In genomic region chr13:106919093-106919492, GRCh38 we compare ENCODE assay signal across 9 cellular contexts.
A peak's percentile ranks its signal among the peaks of the same experiment; 100 is the strongest.
DNase-seq lines count a peak whose midpoint lies in the region; ATAC-seq and TF ChIP-seq lines count a peak whose summit lies in the region.
"Had no signal": no experiment of that assay in that cellular context is flagged by ENCODE, and none has a peak within 500 bp of the region (broad histone marks: within the 10 kb centered on the region; RNA-seq: fewer than 3 reads in every experiment).

No MANE protein-coding gene starts in this region.

- H3K27ac Mint-ChIP-seq in natural killer cell, result no peak overlapping the region
- no peak overlapping the region for H3K27ac Mint-ChIP-seq in natural killer cell treated with Interleukin-12 subunit alpha and Interleukin-12 subunit beta and Interleukin-15 and Interleukin-18, amount 100 ng/mL, for 72 hours

- no peaks in the 10 kb centered on the region for H3K27me3 ChIP-seq in aorta (ENCODE audit: control insufficient read depth in 1 of 2, insufficient read depth in 2 of 2, low read length in 1 of 2)

- H3K4me1 ChIP-seq in aorta (ENCODE audit: control insufficient read depth in 1 of 2, insufficient read depth in 2 of 2, low read length in 2 of 2), result no peaks in the 10 kb centered on the region

- no peaks in the 10 kb centered on the region for H3K36me3 Mint-ChIP-seq in natural killer cell
- no peaks in the 10 kb centered on the region for H3K36me3 Mint-ChIP-seq in natural killer cell treated with Interleukin-12 subunit alpha and Interleukin-12 subunit beta and Interleukin-15 and Interleukin-18, amount 100 ng/mL, for 72 hours

- no peaks in the 10 kb centered on the region for H3K9me3 ChIP-seq in aorta (ENCODE audit: control insufficient read depth, low read length)

- H3K27ac ChIP-seq in aorta (ENCODE audit: low read depth in 1 of 2, low read length in 2 of 2), result peak overlapping the region; percentile 80 to 89

- H3K27me3 Mint-ChIP-seq in natural killer cell (ENCODE audit: low read depth in 2 of 2), result peaks cover 8 to 23% of the 10 kb centered on the region in 2 donors
- peaks cover 16 to 34% of the 10 kb centered on the region in 2 donors for H3K27me3 Mint-ChIP-seq in natural killer cell treated with Interleukin-12 subunit alpha and Interleukin-12 subunit beta and Interleukin-15 and Interleukin-18, amount 100 ng/mL, for 72 hours

- no peak for TF ChIP-seq CTCF in natural killer cell (IDR thresholded peaks at IDR 0.05)

- H3K4me3 ChIP-seq in aorta (ENCODE audit: low read length in 2 of 2), result no peak overlapping the region

- peaks cover 7% of the 10 kb centered on the region in 2 donors for H3K4me1 Mint-ChIP-seq in natural killer cell
- peaks cover 0 to 3% of the 10 kb centered on the region in 2 donors for H3K4me1 Mint-ChIP-seq in natural killer cell treated with Interleukin-12 subunit alpha and Interleukin-12 subunit beta and Interleukin-15 and Interleukin-18, amount 100 ng/mL, for 72 hours (ENCODE audit: low read depth in 2 of 2)

- H3K4me3 Mint-ChIP-seq in natural killer cell, result peak overlapping the region; percentile 40
- no peak overlapping the region for H3K4me3 Mint-ChIP-seq in natural killer cell treated with Interleukin-12 subunit alpha and Interleukin-12 subunit beta and Interleukin-15 and Interleukin-18, amount 100 ng/mL, for 72 hours

- 5 to 6% methylated on average over 7 of the region's 7 CpGs for WGBS in aorta, 2 donors

- H3K36me3 ChIP-seq in aorta (ENCODE audit: control insufficient read depth in 1 of 2, insufficient read depth in 2 of 2, low read length in 1 of 2), result no peaks in the 10 kb centered on the region

- intact Hi-C loops in natural killer cell (cut with micrococcal nuclease) (no loop called here), aorta (cut with DNase I) (loop anchor here (5.0 to 10.0 kb wide), 8 partner anchors 52 to 547 kb away; partner anchors contain the start of genes ARGLU1 (in 2 of the 2) and EFNB2 (in 2 of the 2))

- ATAC-seq in natural killer cell (no peak), aorta (ENCODE audit: low FRiP score) (no peak)
- ATAC-seq in natural killer cell treated with Interleukin-12 subunit alpha and Interleukin-12 subunit beta and Interleukin-15 and Interleukin-18, amount 100 ng/mL, for 72 hours, result no peak
- ATAC-seq: sciatic nerve had no signal

- H3K9me3 Mint-ChIP-seq in natural killer cell, result no peaks in the 10 kb centered on the region
- no peaks in the 10 kb centered on the region for H3K9me3 Mint-ChIP-seq in natural killer cell treated with Interleukin-12 subunit alpha and Interleukin-12 subunit beta and Interleukin-15 and Interleukin-18, amount 100 ng/mL, for 72 hours

- no peak for DNase-seq in natural killer cell
- DNase-seq in natural killer cell treated with Interleukin-12 subunit alpha and Interleukin-12 subunit beta and Interleukin-15 and Interleukin-18, amount 100 ng/mL, for 72 hours (ENCODE audit: low spot score), result no peak
- DNase-seq in OCI-M1 (lab: John Stamatoyannopoulos, UW), result peak; percentile 12
- DNase-seq in iris pigment epithelial cell (ENCODE audit: low read depth), result peak; percentile 9
- DNase-seq in aorta, result no peak
- DNase-seq in SHP77 treated with DMSO at 0.1 percent for 48 hours (lab: John Stamatoyannopoulos, UW), result no peak
- DNase-seq in HuH-7.5 (ENCODE audit: low spot score), result no peak
- DNase-seq in activated effector memory CD4-positive, alpha-beta T cell treated with Interleukin-2 at 50 U/mL for 16 hours, result no peak

Comparison
In these comparisons a context has a peak if more than half of its experiments do, and no peak if none do; other contexts are left out.
1. DNase-seq: peak in OCI-M1 (single experiment) and iris pigment epithelial cell (single experiment); none in natural killer cell (single experiment), natural killer cell treated with Interleukin-12 subunit alpha and Interleukin-12 subunit beta and Interleukin-15 and Interleukin-18, amount 100 ng/mL, for 72 hours (single experiment), aorta (0 of 2), SHP77 treated with DMSO at 0.1 percent for 48 hours (single experiment), HuH-7.5 (single experiment) and activated effector memory CD4-positive, alpha-beta T cell treated with Interleukin-2 at 50 U/mL for 16 hours (single experiment).